In genomic region chr9:73030370-73031039, GRCh38 we compare ENCODE assay signal across 17 cellular contexts.
A peak's percentile ranks its signal among the peaks of the same experiment; 100 is the strongest.
DNase-seq lines count a peak whose midpoint lies in the region; ATAC-seq, FAIRE-seq and TF ChIP-seq lines count a peak whose summit lies in the region.
"Had no signal": no experiment of that assay in that cellular context is flagged by ENCODE, and none has a peak within 500 bp of the region (broad histone marks: within the 10 kb centered on the region; RNA-seq: fewer than 3 reads in every experiment).

No MANE protein-coding gene starts in this region.

- BruUV-seq in endothelial cell of umbilical vein (replicated peaks; lab: Mats Ljungman, UMichigan): no TSS peak

- in situ Hi-C loops in transverse colon (cut with MboI; ENCODE audit: low pct_ligation_motif_present in 1 of 4, low pct_unique_long_range_greater_than_20kb in 1 of 4, low sequenced_read_pairs in 3 of 4): no loop called here

- H4K20me1 ChIP-seq in Loucy (ENCODE audit: insufficient read depth, low read length, poor library complexity, severe bottlenecking) (no peaks in the 10 kb centered on the region), endothelial cell of umbilical vein (replicated peaks; ENCODE audit: control insufficient read depth, extremely low read depth, insufficient read depth, low read length) (no peaks in the 10 kb centered on the region)
- H4K20me1 ChIP-seq: BLaER1 had no signal

- TF ChIP-seq CTCF in A549 (IDR thresholded peaks at IDR 0.05) (no peak), Loucy (conservative IDR thresholded peaks at IDR 0.05; ENCODE audit: low read length) (no peak), endothelial cell of umbilical vein (IDR thresholded peaks at IDR 0.05; ENCODE audit: extremely low read depth in 1 of 2, insufficient read depth in 1 of 2, low read depth in 1 of 2, low read length in 2 of 2) (no peak), uterus (IDR thresholded peaks at IDR 0.05) (no peak), transverse colon (IDR thresholded peaks at IDR 0.05) (no peak)

- WGBS in A549 (ENCODE audit: missing lambda C conversion rate): 97% methylated on average over 5 of the region's 5 CpGs
- WGBS in transverse colon (ENCODE audit: low coverage in 1 of 2), 2 donors: 66 to 80% methylated on average over 5 of the region's 5 CpGs

- no peak overlapping the region for H3K9ac ChIP-seq in Loucy (ENCODE audit: low read depth, low read length, poor library complexity, severe bottlenecking)
- no peak overlapping the region for H3K9ac ChIP-seq in endothelial cell of umbilical vein (replicated peaks; ENCODE audit: extremely low read depth, insufficient read depth, low read length)
- H3K9ac ChIP-seq: BLaER1 had no signal

- TF ChIP-seq POLR2A in A549 (IDR thresholded peaks at IDR 0.05; ENCODE audit: low read length) (no peak), endothelial cell of umbilical vein (IDR thresholded peaks at IDR 0.05; ENCODE audit: low read depth, low read length) (no peak), uterus (IDR thresholded peaks at IDR 0.05) (no peak), transverse colon (IDR thresholded peaks at IDR 0.05) (no peak)

- dilution Hi-C loops in endothelial cell of umbilical vein (cut with MboI; ENCODE audit: extremely low pct_ligation_motif_present, low sequenced_read_pairs): no loop called here

- H3K4me3 ChIP-seq in A549 (no peak overlapping the region), Loucy (ENCODE audit: low read length, poor library complexity, severe bottlenecking) (no peak overlapping the region), endothelial cell of umbilical vein (replicated peaks in 1 of 3; ENCODE audit: insufficient read depth in 1 of 3, low read depth in 1 of 3, low read length in 3 of 3) (no peak overlapping the region), uterus (no peak overlapping the region), transverse colon (no peak overlapping the region)
- H3K4me3 ChIP-seq: BLaER1, HAP-1 had no signal

- TF ChIP-seq RAD21 in A549 (conservative IDR thresholded peaks at IDR 0.05 in 1 of 2, IDR thresholded peaks at IDR 0.05 in 1 of 2): no peak

- TF ChIP-seq EP300 in A549 (IDR thresholded peaks at IDR 0.05) (no peak), transverse colon (IDR thresholded peaks at IDR 0.05; ENCODE audit: low read depth) (no peak)

- no peaks in the 10 kb centered on the region for H3F3A ChIP-seq in Loucy (ENCODE audit: low read depth)

- peak overlapping the region in 1 of 2 experiments; percentile 54; a peak in 3 of 6 replicates for H3K27ac ChIP-seq in A549
- H3K27ac ChIP-seq in endothelial cell of umbilical vein (ENCODE audit: insufficient read depth, low read depth, low read length): no peak overlapping the region
- peak overlapping the region; percentile 45 to 61 for H3K27ac ChIP-seq in uterus
- no peak overlapping the region for H3K27ac ChIP-seq in transverse colon
- H3K27ac ChIP-seq: 22Rv1, BLaER1, HL-60 had no signal

- intact Hi-C loops in endothelial cell of umbilical vein (cut with micrococcal nuclease): no loop called here
- intact Hi-C loops in uterus (cut with DNase I; ENCODE audit: low total_unique reads): no loop called here
- intact Hi-C loops in transverse colon (cut with DNase I; ENCODE audit: low total_unique reads): no loop called here

- H2AFZ ChIP-seq in Loucy (ENCODE audit: low read length): peak overlapping the region; percentile 57; the same call in 1 of the 2 replicates
- H2AFZ ChIP-seq in endothelial cell of umbilical vein (ENCODE audit: low read depth, low read length): peak overlapping the region; percentile 13

- H3K9me3 ChIP-seq in A549 (peaks cover 5% of the 10 kb centered on the region; the same call in 1 of the 3 replicates), Loucy (ENCODE audit: insufficient read depth, low read depth, low read length) (no peaks in the 10 kb centered on the region), endothelial cell of umbilical vein (replicated peaks; ENCODE audit: control insufficient read depth, insufficient read depth, low read length) (no peaks in the 10 kb centered on the region), uterus (no peaks in the 10 kb centered on the region), transverse colon (no peaks in the 10 kb centered on the region)
- H3K9me3 ChIP-seq: HAP-1 had no signal

- H3K27me3 ChIP-seq in Loucy (ENCODE audit: insufficient read depth, low read length, poor library complexity, severe bottlenecking): no peaks in the 10 kb centered on the region
- H3K27me3 ChIP-seq in endothelial cell of umbilical vein (ENCODE audit: control insufficient read depth in 2 of 2, insufficient read depth in 2 of 2, low read length in 2 of 2): no peaks in the 10 kb centered on the region
- no peaks in the 10 kb centered on the region for H3K27me3 ChIP-seq in uterus
- H3K27me3 ChIP-seq in transverse colon: no peaks in the 10 kb centered on the region
- H3K27me3 ChIP-seq: BLaER1 had no signal

- no peaks in the 10 kb centered on the region for H3K9me2 ChIP-seq in Loucy (replicated peaks; ENCODE audit: low read depth, low read length)

- CTCF ChIA-PET in A549 (lab: Yijun Ruan, JAX) (interaction anchor here (2.6 kb wide), 1 partner anchor 8 kb away, joined by 11 read pairs; no protein-coding TSS in a partner anchor), endothelial cell of umbilical vein (lab: Charles Lee) (no interaction called here)

- H3K79me2 ChIP-seq in Loucy (ENCODE audit: insufficient read depth, low read length): no peaks in the 10 kb centered on the region
- H3K79me2 ChIP-seq in endothelial cell of umbilical vein (ENCODE audit: control insufficient read depth, insufficient read depth, low read length): no peaks in the 10 kb centered on the region

- no peak for ATAC-seq in A549

- POLR2A ChIA-PET in A549 (lab: Yijun Ruan, JAX): no interaction called here
- POLR2A ChIA-PET in endothelial cell of umbilical vein (lab: Charles Lee): no interaction called here

- no peak overlapping the region for H3K4me2 ChIP-seq in A549
- H3K4me2 ChIP-seq in Loucy (ENCODE audit: low read depth, low read length, poor library complexity, severe bottlenecking): no peak overlapping the region
- no peak overlapping the region for H3K4me2 ChIP-seq in endothelial cell of umbilical vein (ENCODE audit: insufficient read depth, low read length)
- H3K4me2 ChIP-seq: BLaER1 had no signal

- H3K36me3 ChIP-seq in Loucy (ENCODE audit: insufficient read depth, low read length) (no peaks in the 10 kb centered on the region), endothelial cell of umbilical vein (ENCODE audit: control insufficient read depth in 2 of 2, extremely low read depth in 1 of 2, insufficient read depth in 2 of 2, low read length in 2 of 2) (no peaks in the 10 kb centered on the region), uterus (no peaks in the 10 kb centered on the region), transverse colon (no peaks in the 10 kb centered on the region)
- H3K36me3 ChIP-seq: BLaER1, HAP-1 had no signal

- no peaks in the 10 kb centered on the region for H3K9me1 ChIP-seq in endothelial cell of umbilical vein (replicated peaks; ENCODE audit: control insufficient read depth, extremely low read depth, insufficient read depth, low read length)

- FAIRE-seq in A549 (lab: Jason Lieb, UNC) (peak; percentile 56), endothelial cell of umbilical vein (lab: Jason Lieb, UNC) (no peak)
- FAIRE-seq: H1 had no signal

- H3K4me1 ChIP-seq in A549 (peaks cover 24% of the 10 kb centered on the region; the same call in 2 of the 3 replicates), Loucy (ENCODE audit: insufficient read depth, low read length, poor library complexity, severe bottlenecking) (no peaks in the 10 kb centered on the region), endothelial cell of umbilical vein (ENCODE audit: control insufficient read depth, extremely low read depth, insufficient read depth, low read length) (no peaks in the 10 kb centered on the region), uterus (no peaks in the 10 kb centered on the region), transverse colon (no peaks in the 10 kb centered on the region)
- H3K4me1 ChIP-seq: HAP-1 had no signal

- DNase-seq in A549 (ENCODE audit: low read depth in 1 of 2, low spot score in 1 of 2): no peak
- no peak for DNase-seq in endothelial cell of umbilical vein (ENCODE audit: low read depth, low spot score)
- peak in 1 of 2 donors; percentile 33 for DNase-seq in uterus
- no peak for DNase-seq in activated CD4-positive, alpha-beta T cell treated with anti-CD3 and anti-CD28 coated beads for 1 hour
- DNase-seq in HuH-7.5 (ENCODE audit: low spot score): no peak
- DNase-seq in transverse colon: no peak
- DNase-seq: CD4-positive, alpha-beta memory T cell; DMS153; DMS79; GF-D8; HFFc6 had no signal

TF ChIP-seq in A549, 52 proteins besides CTCF, POLR2A, EP300 and RAD21:
- TF ChIP-seq HOXA7 (CRISPR knock-in tag; IDR thresholded peaks at IDR 0.05): no peak
- no peak for TF ChIP-seq NPAS2 (CRISPR knock-in tag; IDR thresholded peaks at IDR 0.05; ENCODE audit: borderline replicate concordance)
- no peak for TF ChIP-seq SMC3 (IDR thresholded peaks at IDR 0.05)
- no peak for TF ChIP-seq HOXB13 (CRISPR knock-in tag; IDR thresholded peaks at IDR 0.05; ENCODE audit: low read depth)
- TF ChIP-seq JUN (IDR thresholded peaks at IDR 0.05): no peak
TF ChIP-seq in A549: peak in this region for 0.

TF ChIP-seq in endothelial cell of umbilical vein, 7 proteins besides CTCF, POLR2A, EP300 and RAD21:
- TF ChIP-seq GATA2 (IDR thresholded peaks at IDR 0.05; ENCODE audit: insufficient read depth, insufficient read length, low read depth, low read length): no peak
- no peak for TF ChIP-seq JUN (IDR thresholded peaks at IDR 0.05; ENCODE audit: borderline replicate concordance, insufficient read depth, insufficient read length, low read depth)
- no peak for TF ChIP-seq EZH2 (IDR thresholded peaks at IDR 0.05; ENCODE audit: borderline replicate concordance, low read depth, low read length, severe bottlenecking)
- TF ChIP-seq, protein P1, sequence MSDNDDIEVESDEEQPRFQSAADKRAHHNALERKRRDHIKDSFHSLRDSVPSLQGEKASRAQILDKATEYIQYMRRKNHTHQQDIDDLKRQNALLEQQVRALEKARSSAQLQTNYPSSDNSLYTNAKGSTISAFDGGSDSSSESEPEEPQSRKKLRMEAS (IDR thresholded peaks at IDR 0.05; ENCODE audit: insufficient read depth, insufficient read length): no peak
- TF ChIP-seq FOS (IDR thresholded peaks at IDR 0.05; ENCODE audit: borderline replicate concordance, insufficient read depth, low read length): no peak
- no peak for TF ChIP-seq MYC (IDR thresholded peaks at IDR 0.05; ENCODE audit: low read depth, low read length)
TF ChIP-seq in endothelial cell of umbilical vein: peak in this region for 0.

Comparison
In these comparisons a context has a peak if more than half of its experiments do, and no peak if none do; other contexts are left out.
1. H3K27ac ChIP-seq: peak in uterus (2 of 2); none in endothelial cell of umbilical vein (single experiment) and transverse colon (0 of 4).